Comparison of ENCODE assay signal across 8 cellular contexts in genomic region chr1:154158307-154159125, GRCh38. TPM values are rescaled to one million over a fixed set of nuclear protein-coding genes. Genes with fewer than 3 reads are reported as not detected.
A peak's percentile ranks its signal among the peaks of the same experiment; 100 is the strongest.
DNase-seq lines count a peak whose midpoint lies in the region; ATAC-seq and TF ChIP-seq lines count a peak whose summit lies in the region.

No MANE protein-coding gene starts in this region.

- H3K79me2 ChIP-seq in osteoblast (ENCODE audit: insufficient read depth, low read length), result peaks cover 46% of the 10 kb centered on the region

- H3K9me3 Mint-ChIP-seq in stimulated activated naive CD8-positive, alpha-beta T cell treated with anti-CD3 and anti-CD28 coated beads, Interleukin-15, Interleukin-2, amounts not matched to agents 100 ng/mL and 50 ng/mL, for 24 hours, result no peaks in the 10 kb centered on the region
- no peaks in the 10 kb centered on the region for H3K9me3 Mint-ChIP-seq in effector memory CD8-positive, alpha-beta T cell

- H3K4me3 ChIP-seq in osteoblast (ENCODE audit: insufficient read depth, low read length), result no peak overlapping the region

- ATAC-seq in stimulated activated naive CD8-positive, alpha-beta T cell treated with anti-CD3 and anti-CD28 coated beads, Interleukin-15, Interleukin-2, amounts not matched to agents 100 U/mL and 50 U/mL, for 24 hours, result no peak
- no peak for ATAC-seq in effector memory CD8-positive, alpha-beta T cell (replicated peaks)
- no peak for ATAC-seq in sciatic nerve

- no peak for TF ChIP-seq CTCF in osteoblast (IDR thresholded peaks at IDR 0.05; ENCODE audit: extremely low read depth, low read depth, low read length)

- H3K4me1 ChIP-seq in osteoblast (ENCODE audit: insufficient read depth, low read length), result peaks cover 6% of the 10 kb centered on the region

- H3K27ac Mint-ChIP-seq in stimulated activated naive CD8-positive, alpha-beta T cell treated with anti-CD3 and anti-CD28 coated beads, Interleukin-15, Interleukin-2, amounts not matched to agents 100 ng/mL and 50 ng/mL, for 24 hours, result peak overlapping the region; percentile 95
- peak overlapping the region; percentile 96 to 97 for H3K27ac Mint-ChIP-seq in effector memory CD8-positive, alpha-beta T cell

- H3K27me3 ChIP-seq in osteoblast (ENCODE audit: insufficient read depth, low read length), result no peaks in the 10 kb centered on the region

- intact Hi-C loops in sciatic nerve (cut with DNase I), result no loop called here

- H3K9me3 ChIP-seq in osteoblast (ENCODE audit: low read depth, low read length), result no peaks in the 10 kb centered on the region

- H4K20me1 ChIP-seq in osteoblast (ENCODE audit: insufficient read depth, low read length), result peaks cover 17% of the 10 kb centered on the region

- no peak overlapping the region for H3K4me2 ChIP-seq in osteoblast (ENCODE audit: insufficient read depth, low read length)

- no peak for DNase-seq in stimulated activated naive CD8-positive, alpha-beta T cell treated with anti-CD3 and anti-CD28 coated beads, Interleukin-15, Interleukin-2, amounts not matched to agents 100 U/mL and 50 U/mL, for 24 hours
- DNase-seq in NOMO-1 treated with dmso at 0.1 percent for 144 hours (lab: John Stamatoyannopoulos, UW; ENCODE audit: unreplicated experiment) (peak; percentile 84), osteoblast (ENCODE audit: insufficient read length, low spot score, missing footprints) (no peak), NCI-H526 (lab: John Stamatoyannopoulos, UW) (no peak), sciatic nerve (ENCODE audit: low spot score) (no peak), RKO (ENCODE audit: low spot score) (no peak)
- no peak for DNase-seq in effector memory CD8-positive, alpha-beta T cell

- peak overlapping the region; percentile 74 for H3K4me3 Mint-ChIP-seq in stimulated activated naive CD8-positive, alpha-beta T cell treated with anti-CD3 and anti-CD28 coated beads, Interleukin-15, Interleukin-2, amounts not matched to agents 100 ng/mL and 50 ng/mL, for 24 hours
- H3K4me3 Mint-ChIP-seq in effector memory CD8-positive, alpha-beta T cell, result peak overlapping the region; percentile 74 to 77

- H3K27me3 Mint-ChIP-seq in stimulated activated naive CD8-positive, alpha-beta T cell treated with anti-CD3 and anti-CD28 coated beads, Interleukin-15, Interleukin-2, amounts not matched to agents 100 ng/mL and 50 ng/mL, for 24 hours, result no peaks in the 10 kb centered on the region
- no peaks in the 10 kb centered on the region for H3K27me3 Mint-ChIP-seq in effector memory CD8-positive, alpha-beta T cell

- H3K36me3 ChIP-seq in osteoblast (ENCODE audit: insufficient read depth, low read length), result peaks cover 79% of the 10 kb centered on the region

- peaks cover 79% of the 10 kb centered on the region for H3K4me1 Mint-ChIP-seq in stimulated activated naive CD8-positive, alpha-beta T cell treated with anti-CD3 and anti-CD28 coated beads, Interleukin-15, Interleukin-2, amounts not matched to agents 100 ng/mL and 50 ng/mL, for 24 hours (ENCODE audit: low read depth)
- peaks cover 30 to 59% of the 10 kb centered on the region in 2 donors for H3K4me1 Mint-ChIP-seq in effector memory CD8-positive, alpha-beta T cell (ENCODE audit: low read depth in 2 of 2)

- H3K36me3 Mint-ChIP-seq in stimulated activated naive CD8-positive, alpha-beta T cell treated with anti-CD3 and anti-CD28 coated beads, Interleukin-15, Interleukin-2, amounts not matched to agents 100 ng/mL and 50 ng/mL, for 24 hours (ENCODE audit: low read depth), result peaks cover 97% of the 10 kb centered on the region
- peaks cover 83% of the 10 kb centered on the region for H3K36me3 Mint-ChIP-seq in effector memory CD8-positive, alpha-beta T cell (ENCODE audit: insufficient read depth)

- H2AFZ ChIP-seq in osteoblast (ENCODE audit: low read length), result no peak overlapping the region

- H3K27ac ChIP-seq in osteoblast (ENCODE audit: low read depth, low read length), result no peak overlapping the region

RNA-seq across cellular contexts. Expression of gene NUP210L, which starts 3.6 kb away (rescaled TPM):
- total RNA-seq in osteoblast, result under 0.01 TPM in 2 replicates
- total RNA-seq in sciatic nerve, result 0.18 TPM

RNA-seq across cellular contexts. Expression of gene TPM3, which starts 33.4 kb away (rescaled TPM):
- total RNA-seq in osteoblast, result 299 and 306 TPM in 2 replicates
- 229 TPM for total RNA-seq in sciatic nerve

RNA-seq across cellular contexts. Expression of gene CFAP141, which starts 47.6 kb away (rescaled TPM):
- total RNA-seq in osteoblast (not detected in 2 replicates), sciatic nerve (not detected)
